ENCODE assay signal across 10 cellular contexts in genomic region chr15:25848769-25849430, GRCh38. TPM values are rescaled to one million over a fixed set of nuclear protein-coding genes. Genes with fewer than 3 reads are reported as not detected.
DNase-seq lines count a peak whose midpoint lies in the region; ATAC-seq, FAIRE-seq and TF ChIP-seq lines count a peak whose summit lies in the region.
"Had no signal": no experiment of that assay in that cellular context is flagged by ENCODE, and none has a peak within 500 bp of the region (broad histone marks: within the 10 kb centered on the region; RNA-seq: fewer than 3 reads in every experiment).

No MANE protein-coding gene starts in this region.

- peak overlapping the region; percentile 99 for H3K27ac Mint-ChIP-seq in activated naive CD8-positive, alpha-beta T cell treated with anti-CD3 and anti-CD28 coated beads for 36 hours

- H3K27ac ChIP-seq in left ventricle myocardium inferior (replicated peaks) (peak overlapping the region; percentile 73), mucosa of rectum (ENCODE audit: low read depth in 2 of 2, low read length in 2 of 2) (peak overlapping the region; percentile 76 to 77), upper lobe of right lung (no peak overlapping the region)
- H3K27ac ChIP-seq: KMS-11 had no signal

- POLR2A ChIA-PET in GM10248 (lab: Yijun Ruan, JAX), result no interaction called here

- ATAC-seq in Right ventricle myocardium inferior (no peak), upper lobe of right lung (no peak)

- H3K9me3 ChIP-seq in left ventricle myocardium inferior (replicated peaks) (no peaks in the 10 kb centered on the region), mucosa of rectum (ENCODE audit: control insufficient read depth in 2 of 2, low read length in 2 of 2) (peaks cover 0 to 2% of the 10 kb centered on the region in 2 donors), upper lobe of right lung (no peaks in the 10 kb centered on the region)

- TF ChIP-seq CTCF in left ventricle myocardium inferior (IDR thresholded peaks at IDR 0.05; ENCODE audit: borderline replicate concordance), result no peak
- TF ChIP-seq CTCF in upper lobe of right lung (IDR thresholded peaks at IDR 0.05), result no peak
- no peak for TF ChIP-seq CTCF in GM20000 (IDR thresholded peaks at IDR 0.05; ENCODE audit: extremely low read depth, missing control alignments)
- no peak for TF ChIP-seq CTCF in GM10248 (IDR thresholded peaks at IDR 0.05; ENCODE audit: control extremely low read depth, extremely low read depth, low read depth, missing control alignments)

- CTCF ChIA-PET in GM10248 (lab: Yijun Ruan, JAX), result no interaction called here

- intact Hi-C loops in left ventricle myocardium inferior (cut with micrococcal nuclease), result no loop called here
- intact Hi-C loops in Right ventricle myocardium inferior (cut with DNase I), result no loop called here
- intact Hi-C loops in upper lobe of right lung (cut with DNase I), result no loop called here

- H3K4me3 ChIP-seq in left ventricle myocardium inferior (peak overlapping the region; percentile 59), mucosa of rectum (ENCODE audit: low read length in 2 of 2) (peak overlapping the region in 1 of 2 donors; percentile 46), upper lobe of right lung (peak overlapping the region; percentile 4)

- H3K27me3 ChIP-seq in left ventricle myocardium inferior (ENCODE audit: low read depth), result peaks cover 70% of the 10 kb centered on the region
- no peaks in the 10 kb centered on the region for H3K27me3 ChIP-seq in mucosa of rectum (ENCODE audit: control insufficient read depth in 2 of 2, insufficient read depth in 2 of 2, low read length in 2 of 2)
- H3K27me3 ChIP-seq in upper lobe of right lung, result no peaks in the 10 kb centered on the region

- no peak for FAIRE-seq in GM12892 (lab: Jason Lieb, UNC)

- peaks cover 80% of the 10 kb centered on the region for H3K4me1 Mint-ChIP-seq in activated naive CD8-positive, alpha-beta T cell treated with anti-CD3 and anti-CD28 coated beads for 36 hours

- H3K36me3 ChIP-seq in left ventricle myocardium inferior (no peaks in the 10 kb centered on the region), mucosa of rectum (ENCODE audit: control insufficient read depth in 2 of 2, insufficient read depth in 2 of 2, low read length in 2 of 2) (no peaks in the 10 kb centered on the region), upper lobe of right lung (no peaks in the 10 kb centered on the region)

- peak overlapping the region; percentile 88 for H3K4me3 Mint-ChIP-seq in activated naive CD8-positive, alpha-beta T cell treated with anti-CD3 and anti-CD28 coated beads for 36 hours

- peaks cover 25% of the 10 kb centered on the region for H3K4me1 ChIP-seq in left ventricle myocardium inferior
- H3K4me1 ChIP-seq in mucosa of rectum (ENCODE audit: control insufficient read depth in 2 of 2, insufficient read depth in 2 of 2, low read length in 2 of 2), result peaks cover 7 to 11% of the 10 kb centered on the region in 2 donors
- peaks cover 49% of the 10 kb centered on the region for H3K4me1 ChIP-seq in upper lobe of right lung

- DNase-seq in left ventricle myocardium inferior (no peak), Right ventricle myocardium inferior (ENCODE audit: missing footprints) (no peak), upper lobe of right lung (no peak), GM20000 (ENCODE audit: low spot score) (no peak), GM10248 (ENCODE audit: extremely low spot score) (no peak), GM12892 (ENCODE audit: insufficient read length) (no peak)
- DNase-seq in activated naive CD8-positive, alpha-beta T cell treated with anti-CD3 and anti-CD28 coated beads for 36 hours, result no peak

- no peaks in the 10 kb centered on the region for H3K9me3 Mint-ChIP-seq in activated naive CD8-positive, alpha-beta T cell treated with anti-CD3 and anti-CD28 coated beads for 36 hours

- H3K27me3 Mint-ChIP-seq in activated naive CD8-positive, alpha-beta T cell treated with anti-CD3 and anti-CD28 coated beads for 36 hours, result no peaks in the 10 kb centered on the region

- no peak for TF ChIP-seq POLR2A in GM12892 (IDR thresholded peaks at IDR 0.05; ENCODE audit: low read depth, low read length)

- peaks cover 36% of the 10 kb centered on the region for H3K36me3 Mint-ChIP-seq in activated naive CD8-positive, alpha-beta T cell treated with anti-CD3 and anti-CD28 coated beads for 36 hours

- H3K9ac ChIP-seq in mucosa of rectum (ENCODE audit: low read depth in 1 of 2, low read length in 2 of 2), result no peak overlapping the region
- H3K9ac ChIP-seq: KMS-11 had no signal

RNA-seq across cellular contexts. Expression of gene ATP10A, which starts 14.2 kb away (rescaled TPM):
- total RNA-seq in left ventricle myocardium inferior (0.58 TPM), Right ventricle myocardium inferior (1.7 TPM), upper lobe of right lung (31.1 TPM)
- 10 to 100 TPM; 23.9 to 26.8 TPM for total RNA-seq in activated naive CD8-positive, alpha-beta T cell treated with anti-CD3 and anti-CD28 coated beads for 36 hours
- 0.11 TPM for polyA plus RNA-seq in GM12892 (2012; ENCODE audit: missing spikeins)
- total RNA-seq: dermis microvascular lymphatic vessel endothelial cell had no signal
